22 cellular contexts compared by ENCODE assay signal in the genomic region with DNA sequence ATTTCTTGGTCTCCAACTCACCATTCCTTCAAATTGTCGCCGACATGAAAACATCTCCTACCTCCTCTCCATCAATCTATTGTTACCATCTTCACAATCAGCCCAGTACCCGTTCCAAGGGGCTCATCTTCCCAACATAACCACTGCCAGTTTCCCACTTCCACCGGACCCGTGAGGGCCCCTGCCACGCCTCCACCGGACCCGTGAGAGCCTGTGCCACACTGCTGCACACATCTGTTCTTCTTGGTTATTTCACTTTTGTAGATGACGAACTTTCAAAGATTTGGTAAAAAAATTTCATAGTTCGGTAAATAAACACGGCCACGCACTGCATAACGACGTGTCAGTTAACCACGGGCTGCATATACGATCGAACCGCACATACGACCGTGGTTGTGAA.
"Had no signal": no experiment of that assay in that cellular context is flagged by ENCODE, and none has a peak within 500 bp of the region (broad histone marks: within the 10 kb centered on the region; RNA-seq: fewer than 3 reads in every experiment).

No MANE protein-coding gene starts in this region.

- H3K4me3 Mint-ChIP-seq: activated B cell treated with CpG ODN at 0.5 μM for 24 hours; activated CD4-positive, alpha-beta memory T cell treated with anti-CD3 and anti-CD28 coated beads for 36 hours; activated CD4-positive, alpha-beta T cell treated with anti-CD3 and anti-CD28 coated beads, Interleukin-2, amount 10 ng/mL, durations not matched to agents 24 days and 14 days; activated T-cell treated with anti-CD3 and anti-CD28 coated beads, Interleukin-2, amount 50 U/mL, for 4 hours; T-helper 17 cell had no signal

- ATAC-seq: activated naive CD4-positive, alpha-beta T cell treated with anti-CD3 and anti-CD28 coated beads, Interleukin-2, amount 50 U/mL, for 72 hours; activated T-cell treated with anti-CD3 and anti-CD28 coated beads, Interleukin-2, amount 50 U/mL, for 4 hours; T-helper 17 cell had no signal

- H3K27me3 Mint-ChIP-seq: activated B cell treated with CpG ODN at 0.5 μM for 24 hours; activated CD4-positive, alpha-beta memory T cell treated with anti-CD3 and anti-CD28 coated beads for 36 hours; activated CD4-positive, alpha-beta T cell treated with anti-CD3 and anti-CD28 coated beads, Interleukin-2, amount 10 ng/mL, durations not matched to agents 24 days and 14 days; T-helper 17 cell had no signal

- H3K36me3 Mint-ChIP-seq: activated CD4-positive, alpha-beta memory T cell treated with anti-CD3 and anti-CD28 coated beads for 36 hours; activated naive CD4-positive, alpha-beta T cell treated with anti-CD3 and anti-CD28 coated beads, Interleukin-2, amount 50 U/mL, for 72 hours had no signal

- H3K9me3 ChIP-seq: breast epithelium, SJSA1 had no signal

- H3K27ac ChIP-seq: breast epithelium, SJSA1 had no signal

- H3K27ac Mint-ChIP-seq: activated B cell treated with CpG ODN at 0.5 μM for 24 hours; activated CD4-positive, alpha-beta memory T cell treated with anti-CD3 and anti-CD28 coated beads for 36 hours; activated CD4-positive, alpha-beta T cell treated with anti-CD3 and anti-CD28 coated beads, Interleukin-2, amount 10 ng/mL, durations not matched to agents 24 days and 14 days; activated naive CD4-positive, alpha-beta T cell treated with anti-CD3 and anti-CD28 coated beads, Interleukin-2, amount 50 U/mL, for 72 hours; T-helper 17 cell had no signal

- H3K4me3 ChIP-seq: breast epithelium, SJSA1 had no signal

- H3K27me3 ChIP-seq: breast epithelium, SJSA1 had no signal

- H3K4me1 Mint-ChIP-seq: activated B cell treated with CpG ODN at 0.5 μM for 24 hours; activated CD4-positive, alpha-beta T cell treated with anti-CD3 and anti-CD28 coated beads, Interleukin-2, amount 10 ng/mL, durations not matched to agents 24 days and 14 days; T-helper 17 cell had no signal

- H3K9me3 Mint-ChIP-seq: activated B cell treated with CpG ODN at 0.5 μM for 24 hours; activated CD4-positive, alpha-beta memory T cell treated with anti-CD3 and anti-CD28 coated beads for 36 hours; activated CD4-positive, alpha-beta T cell treated with anti-CD3 and anti-CD28 coated beads, Interleukin-2, amount 10 ng/mL, durations not matched to agents 24 days and 14 days; activated naive CD4-positive, alpha-beta T cell treated with anti-CD3 and anti-CD28 coated beads, Interleukin-2, amount 50 U/mL, for 72 hours had no signal

- H3K4me1 ChIP-seq: breast epithelium had no signal

- H3K36me3 ChIP-seq: breast epithelium had no signal

- DNase-seq: activated B cell treated with CpG ODN at 0.5 μM for 24 hours; activated CD4-positive, alpha-beta memory T cell treated with anti-CD3 and anti-CD28 coated beads for 36 hours; activated CD4-positive, alpha-beta T cell treated with anti-CD3 and anti-CD28 coated beads for 1 hour; activated CD4-positive, alpha-beta T cell treated with anti-CD3 and anti-CD28 coated beads, Interleukin-2, amount 10 ng/mL, durations not matched to agents 24 days and 14 days; activated CD8-positive, alpha-beta memory T cell treated with anti-CD3 and anti-CD28 coated beads for 24 hours; activated effector memory CD4-positive, alpha-beta T cell treated with anti-CD3 and anti-CD28 coated beads, Interleukin-2, amount 50 U/mL, for 16 hours; activated naive CD4-positive, alpha-beta T cell treated with Interleukin-2 at 50 U/mL for 16 hours; activated T-cell treated with anti-CD3 and anti-CD28 coated beads, Interleukin-2, amount 50 U/mL, for 4 hours; caudate nucleus; NCI-H1048; NCI-H146; NCI-H187 treated with DMSO at 0.1 percent for 48 hours; NCI-H2081 treated with DMSO at 0.1 percent for 48 hours; NCI-H446; NCI-H524; PC-3; SHP77; T-helper 17 cell; T-helper 9 cell had no signal
